1 cellular context compared by ENCODE assay signal in genomic region chr5:78641060-78641474, GRCh38.
TF ChIP-seq lines count a peak whose summit lies in the region.

No MANE protein-coding gene starts in this region.

TF ChIP-seq in GM23338, 12 proteins besides CTCF, POLR2A, EP300 and RAD21 (continued from another document):
- no peak for TF ChIP-seq ZNF462 (CRISPR knock-in tag; IDR thresholded peaks at IDR 0.05)
- TF ChIP-seq NANOG (IDR thresholded peaks at IDR 0.05; ENCODE audit: borderline replicate concordance): no peak
- TF ChIP-seq ZNF114 (CRISPR knock-in tag; IDR thresholded peaks at IDR 0.05): no peak
